Comparison of ENCODE assay signal across 8 cellular contexts in the genomic region with DNA sequence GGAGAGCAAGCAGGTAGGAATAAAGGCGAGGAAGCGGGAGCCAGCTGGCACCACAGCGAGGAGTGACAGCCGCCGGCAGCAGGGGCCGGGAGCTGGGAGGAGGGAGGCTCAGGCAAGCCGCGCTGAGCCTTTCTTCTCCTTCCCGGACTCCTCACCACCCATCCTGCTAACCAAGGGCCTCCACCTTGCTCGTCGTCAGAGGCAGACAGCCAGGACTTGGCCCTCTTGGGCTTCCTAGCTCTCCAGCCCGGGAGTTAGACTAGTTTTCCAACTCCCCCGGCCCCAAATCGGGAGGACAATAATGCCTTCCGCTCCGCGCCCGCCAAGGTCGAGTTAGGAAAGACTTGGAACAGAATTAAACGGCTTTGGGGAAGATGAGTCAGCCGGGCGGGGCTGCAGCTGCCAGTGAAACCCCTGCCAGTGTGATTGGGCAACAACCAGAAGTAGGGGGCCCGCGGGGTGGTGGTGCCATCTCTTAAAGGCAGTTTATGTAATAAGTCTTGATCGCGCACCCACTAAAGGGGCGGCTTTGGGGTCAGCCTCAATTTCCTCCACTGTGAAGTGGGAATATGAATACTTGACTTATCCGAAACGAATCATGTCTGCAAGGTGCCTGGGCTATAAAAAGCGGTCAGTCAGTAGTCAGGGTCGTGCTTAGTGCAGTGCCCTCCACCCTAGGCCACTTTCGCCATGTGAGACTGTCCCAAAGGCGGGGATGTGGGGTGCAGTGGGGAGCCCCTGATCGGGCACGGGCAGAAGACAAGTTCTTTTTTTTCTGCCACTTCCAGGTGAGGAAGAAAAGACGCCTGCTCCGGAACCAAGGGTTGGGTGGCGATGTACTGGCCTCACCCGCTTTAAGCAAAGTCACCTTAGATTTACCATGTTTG. TPM values are rescaled to one million over a fixed set of nuclear protein-coding genes. Genes with fewer than 3 reads are reported as not detected.
DNase-seq lines count a peak whose midpoint lies in the region; ATAC-seq, FAIRE-seq and TF ChIP-seq lines count a peak whose summit lies in the region.

No MANE protein-coding gene starts in this region.

- H3K36me3 Mint-ChIP-seq in WTC11 = no peaks in the 10 kb centered on the region

- H3K4me1 ChIP-seq in endothelial cell of umbilical vein (ENCODE audit: control insufficient read depth, extremely low read depth, insufficient read depth, low read length) (peaks cover 7% of the 10 kb centered on the region), mucosa of rectum (ENCODE audit: control insufficient read depth in 2 of 2, insufficient read depth in 2 of 2, low read length in 2 of 2) (peaks cover 2 to 6% of the 10 kb centered on the region in 2 donors), tibial nerve (peaks cover 0 to 19% (median 0%) of the 10 kb centered on the region in 4 donors)

- H3K4me2 ChIP-seq in endothelial cell of umbilical vein (ENCODE audit: insufficient read depth, low read length) = peak overlapping the region; percentile 86

- dilution Hi-C loops in endothelial cell of umbilical vein (cut with MboI; ENCODE audit: extremely low pct_ligation_motif_present, low sequenced_read_pairs) = no loop called here

- BruUV-seq in endothelial cell of umbilical vein (replicated peaks; lab: Mats Ljungman, UMichigan) = no TSS peak

- peaks cover 21% of the 10 kb centered on the region for H3K27me3 Mint-ChIP-seq in WTC11 (ENCODE audit: low read depth)

- H3K4me3 ChIP-seq in endothelial cell of umbilical vein (replicated peaks in 1 of 3; ENCODE audit: insufficient read depth in 1 of 3, low read depth in 1 of 3, low read length in 3 of 3) (peak overlapping the region in 2 of 3 experiments; percentile 35 to 52), mucosa of rectum (ENCODE audit: low read length in 2 of 2) (peak overlapping the region; percentile 44 to 55), tibial nerve (peak overlapping the region; percentile 19 to 51 (median 34)), WERI-Rb-1 (ENCODE audit: low read depth, low read length) (no peak overlapping the region; the same call in 1 of the 2 replicates)

- peak in 1 of 2 donors; percentile 65 for TF ChIP-seq EP300 in tibial nerve (IDR thresholded peaks at IDR 0.05)

- POLR2A ChIA-PET in WTC11 (lab: Charles Lee) = interaction anchor here (1.3 kb wide), 1 partner anchor 18 kb away, joined by 4 read pairs; a partner anchor contains a TSS
- POLR2A ChIA-PET in endothelial cell of umbilical vein (lab: Charles Lee) = no interaction called here

- WGBS in tibial nerve, 2 donors = 9 to 31% methylated on average over 33 to 39 of the region's 39 CpGs

- H3K9ac ChIP-seq in endothelial cell of umbilical vein (replicated peaks; ENCODE audit: extremely low read depth, insufficient read depth, low read length) (peak overlapping the region; percentile 24), mucosa of rectum (ENCODE audit: low read depth in 1 of 2, low read length in 2 of 2) (peak overlapping the region; percentile 65 to 73)

- H4K20me1 ChIP-seq in endothelial cell of umbilical vein (replicated peaks; ENCODE audit: control insufficient read depth, extremely low read depth, insufficient read depth, low read length) = no peaks in the 10 kb centered on the region

- peak overlapping the region; percentile 69 for H3K4me3 Mint-ChIP-seq in WTC11

- H3K9me3 ChIP-seq in endothelial cell of umbilical vein (replicated peaks; ENCODE audit: control insufficient read depth, insufficient read depth, low read length) (no peaks in the 10 kb centered on the region), mucosa of rectum (ENCODE audit: control insufficient read depth in 2 of 2, low read length in 2 of 2) (no peaks in the 10 kb centered on the region), tibial nerve (no peaks in the 10 kb centered on the region), WERI-Rb-1 (ENCODE audit: severe bottlenecking) (no peaks in the 10 kb centered on the region)

- intact Hi-C loops in endothelial cell of umbilical vein (cut with micrococcal nuclease) = loop anchor here (1.0 to 2.0 kb wide), 2 partner anchors 18 to 124 kb away; a partner anchor contains a TSS

- H3K9me1 ChIP-seq in endothelial cell of umbilical vein (replicated peaks; ENCODE audit: control insufficient read depth, extremely low read depth, insufficient read depth, low read length) = no peaks in the 10 kb centered on the region

- H3K27ac Mint-ChIP-seq in WTC11 = no peak overlapping the region

- no peaks in the 10 kb centered on the region for H3K9me3 Mint-ChIP-seq in WTC11

- H3K36me3 ChIP-seq in endothelial cell of umbilical vein (ENCODE audit: control insufficient read depth in 2 of 2, extremely low read depth in 1 of 2, insufficient read depth in 2 of 2, low read length in 2 of 2) (no peaks in the 10 kb centered on the region), mucosa of rectum (ENCODE audit: control insufficient read depth in 2 of 2, insufficient read depth in 2 of 2, low read length in 2 of 2) (no peaks in the 10 kb centered on the region), tibial nerve (no peaks in the 10 kb centered on the region), WERI-Rb-1 (no peaks in the 10 kb centered on the region)

- no peaks in the 10 kb centered on the region for H3K27me3 ChIP-seq in endothelial cell of umbilical vein (ENCODE audit: control insufficient read depth in 2 of 2, insufficient read depth in 2 of 2, low read length in 2 of 2)
- peaks cover 10 to 11% of the 10 kb centered on the region in 2 donors for H3K27me3 ChIP-seq in mucosa of rectum (ENCODE audit: control insufficient read depth in 2 of 2, insufficient read depth in 2 of 2, low read length in 2 of 2)
- H3K27me3 ChIP-seq in tibial nerve = peaks cover 0 to 55% of the 10 kb centered on the region in 2 donors
- H3K27me3 ChIP-seq in WERI-Rb-1 (ENCODE audit: insufficient read depth, low read depth, severe bottlenecking) = peaks cover 48% of the 10 kb centered on the region

- CTCF ChIA-PET in WTC11 (lab: Charles Lee) = interaction anchor here (0.6 to 2.2 kb wide), 3 partner anchors 19 to 618 kb away, joined by 4 to 14 read pairs (median 7); a partner anchor contains a TSS
- CTCF ChIA-PET in endothelial cell of umbilical vein (lab: Charles Lee) = interaction anchor here (0.7 to 1.7 kb wide), 3 partner anchors 122 to 128 kb away, joined by 3 to 10 read pairs (median 8); no protein-coding TSS in a partner anchor

- TF ChIP-seq CTCF in WTC11 (IDR thresholded peaks at IDR 0.05) (no peak), endothelial cell of umbilical vein (IDR thresholded peaks at IDR 0.05; ENCODE audit: extremely low read depth in 1 of 2, insufficient read depth in 1 of 2, low read depth in 1 of 2, low read length in 2 of 2) (no peak), tibial nerve (IDR thresholded peaks at IDR 0.05) (no peak), WERI-Rb-1 (IDR thresholded peaks at IDR 0.05; ENCODE audit: low read depth, low read length) (no peak)

- peak; percentile 92 for DNase-seq in DMS 273 (lab: John Stamatoyannopoulos, UW; ENCODE audit: unreplicated experiment)
- DNase-seq in LoVo (ENCODE audit: low spot score) = peak; percentile 51
- DNase-seq in WTC11 (ENCODE audit: low spot score) = no peak
- DNase-seq in endothelial cell of umbilical vein (ENCODE audit: low read depth, low spot score) = peak; percentile 54
- DNase-seq in tibial nerve (ENCODE audit: low spot score in 2 of 2) = peak; percentile 59 to 60
- DNase-seq in WERI-Rb-1 = no peak
- DNase-seq in NCI-H187 treated with DMSO at 0.1 percent for 48 hours (lab: John Stamatoyannopoulos, UW) = no peak

- no peak for TF ChIP-seq POLR2A in endothelial cell of umbilical vein (IDR thresholded peaks at IDR 0.05; ENCODE audit: low read depth, low read length)
- no peak for TF ChIP-seq POLR2A in tibial nerve (IDR thresholded peaks at IDR 0.05)

- H3K4me1 Mint-ChIP-seq in WTC11 = peaks cover 4% of the 10 kb centered on the region

- H2AFZ ChIP-seq in endothelial cell of umbilical vein (ENCODE audit: low read depth, low read length) = peak overlapping the region; percentile 91

- H3K27ac ChIP-seq in endothelial cell of umbilical vein (ENCODE audit: insufficient read depth, low read depth, low read length) (no peak overlapping the region), mucosa of rectum (ENCODE audit: low read depth in 2 of 2, low read length in 2 of 2) (peak overlapping the region; percentile 72 to 84), tibial nerve (peak overlapping the region in 3 of 4 donors; percentile 65 to 82 (median 72)), WERI-Rb-1 (no peak overlapping the region)

- ATAC-seq in WTC11 = no peak

- H3K79me2 ChIP-seq in endothelial cell of umbilical vein (ENCODE audit: control insufficient read depth, insufficient read depth, low read length) = no peaks in the 10 kb centered on the region

- FAIRE-seq in endothelial cell of umbilical vein (lab: Jason Lieb, UNC) = peak; percentile 94

RNA-seq across cellular contexts. Expression of a gene that starts 6.7 kb away (rescaled TPM):
- total RNA-seq in WTC11 (2021) (101 to 108 TPM (median 106 TPM) in 3 replicates), endothelial cell of umbilical vein (81.4 and 82.3 TPM in 2 replicates), tibial nerve (100 to 1,000 TPM in 1 of 4 donors, 10 to 100 TPM in 3; 68.1 to 137 (median 86.0) TPM)
- 163 and 171 TPM in 2 replicates for polyA plus RNA-seq in endothelial cell of umbilical vein
- 163 and 200 TPM in 2 replicates for polyA plus RNA-seq in endothelial cell of umbilical vein (2011; cell fraction: cytosol; rRNA removed)
- 66.2 and 71.0 TPM in 2 replicates for polyA plus RNA-seq in endothelial cell of umbilical vein (2011; cell fraction: nucleus; rRNA removed)
- polyA plus RNA-seq in endothelial cell of umbilical vein (2012) = 77.3 and 95.3 TPM in 2 replicates
- 67.9 and 79.0 TPM in 2 replicates for polyA minus RNA-seq in endothelial cell of umbilical vein
- polyA minus RNA-seq in endothelial cell of umbilical vein (2011; cell fraction: cytosol; rRNA and poly(A)+ RNA removed) = 132 TPM
- polyA minus RNA-seq in endothelial cell of umbilical vein (2011; cell fraction: nucleus; rRNA and poly(A)+ RNA removed) = 7.4 and 8.2 TPM in 2 replicates

RNA-seq across cellular contexts. Expression of a gene that starts 18.2 kb away (rescaled TPM):
- total RNA-seq in WTC11 (2021) (0.94 to 1.1 TPM (median 1.1 TPM) in 3 replicates), endothelial cell of umbilical vein (0.42 and 0.86 TPM in 2 replicates), tibial nerve (1 to 10 TPM in 1 of 4 donors, under 1 TPM in 2, not detected in 1; 0.42 to 2.5 (median 0.44) TPM)
- polyA plus RNA-seq in endothelial cell of umbilical vein = 0.23 TPM in 1 of 2 replicates, not detected in the other
- polyA plus RNA-seq in endothelial cell of umbilical vein (2011; cell fraction: cytosol; rRNA removed) = 0.08 and 0.09 TPM in 2 replicates
- polyA plus RNA-seq in endothelial cell of umbilical vein (2011; cell fraction: nucleus; rRNA removed) = 0.27 and 0.38 TPM in 2 replicates
- 0.15 and 0.39 TPM in 2 replicates for polyA plus RNA-seq in endothelial cell of umbilical vein (2012)
- polyA minus RNA-seq in endothelial cell of umbilical vein = 0.40 TPM in 1 of 2 replicates, not detected in the other
- polyA minus RNA-seq in endothelial cell of umbilical vein (2011; cell fraction: cytosol; rRNA and poly(A)+ RNA removed) = not detected
- 0.29 TPM in 2 replicates for polyA minus RNA-seq in endothelial cell of umbilical vein (2011; cell fraction: nucleus; rRNA and poly(A)+ RNA removed)

RNA-seq across cellular contexts. Expression of a gene that starts 18.4 kb away (rescaled TPM):
- 87.4 to 98.7 TPM (median 89.3 TPM) in 3 replicates for total RNA-seq in WTC11 (2021)
- total RNA-seq in endothelial cell of umbilical vein = 72.5 and 75.9 TPM in 2 replicates
- 11.1 and 15.4 TPM in 2 replicates for polyA plus RNA-seq in endothelial cell of umbilical vein
- polyA plus RNA-seq in endothelial cell of umbilical vein (2011; cell fraction: cytosol; rRNA removed) = 22.2 and 26.3 TPM in 2 replicates
- polyA plus RNA-seq in endothelial cell of umbilical vein (2011; cell fraction: nucleus; rRNA removed) = 46.1 and 60.0 TPM in 2 replicates
- polyA plus RNA-seq in endothelial cell of umbilical vein (2012) = 35.0 and 46.1 TPM in 2 replicates
- polyA minus RNA-seq in endothelial cell of umbilical vein = 52.3 and 57.2 TPM in 2 replicates
- polyA minus RNA-seq in endothelial cell of umbilical vein (2011; cell fraction: cytosol; rRNA and poly(A)+ RNA removed) = 109 TPM
- 27.8 and 47.7 TPM in 2 replicates for polyA minus RNA-seq in endothelial cell of umbilical vein (2011; cell fraction: nucleus; rRNA and poly(A)+ RNA removed)
- 10 to 100 TPM; 22.4 to 64.3 (median 27.4) TPM for total RNA-seq in tibial nerve

Comparison
In these comparisons a context has a peak if more than half of its experiments do, and no peak if none do; other contexts are left out.
1. DNase-seq: peak in DMS 273 (single experiment), LoVo (single experiment), endothelial cell of umbilical vein (single experiment) and tibial nerve (2 of 2); none in WTC11 (single experiment), WERI-Rb-1 (single experiment) and NCI-H187 treated with DMSO at 0.1 percent for 48 hours (single experiment).
2. H3K27ac ChIP-seq: peak in mucosa of rectum (2 of 2) and tibial nerve (3 of 4); none in endothelial cell of umbilical vein (single experiment) and WERI-Rb-1 (single experiment).